In the genomic region with DNA sequence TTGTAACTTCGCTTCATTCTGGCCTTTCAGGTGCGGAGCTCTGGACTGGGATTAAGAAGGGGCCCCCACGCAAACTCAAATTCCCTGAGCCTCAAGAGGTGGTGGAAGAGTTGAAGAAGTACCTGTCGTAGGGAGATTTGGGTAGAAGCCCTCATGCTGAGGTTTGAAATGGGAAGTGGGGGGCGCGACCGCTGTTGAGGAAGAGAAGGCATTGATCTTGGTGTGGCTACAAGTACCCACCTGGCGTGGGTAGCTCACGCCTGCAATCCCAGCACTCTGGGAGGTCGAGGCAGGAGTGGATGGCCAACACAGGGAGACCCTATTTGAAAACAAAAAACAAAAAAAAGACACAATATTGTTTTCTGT, we compare ENCODE assay signal across 1 cellular context.
TF ChIP-seq lines count a peak whose summit lies in the region.

No MANE protein-coding gene starts in this region.

TF ChIP-seq in endothelial cell of umbilical vein, 7 proteins besides CTCF, POLR2A, EP300 and RAD21:
- TF ChIP-seq JUN (IDR thresholded peaks at IDR 0.05; ENCODE audit: borderline replicate concordance, insufficient read depth, insufficient read length, low read depth) (no peak), EZH2 (IDR thresholded peaks at IDR 0.05; ENCODE audit: borderline replicate concordance, low read depth, low read length, severe bottlenecking) (no peak), GATA2 (IDR thresholded peaks at IDR 0.05; ENCODE audit: insufficient read depth, insufficient read length, low read depth, low read length) (no peak), POLR2AphosphoS5 (IDR thresholded peaks at IDR 0.05; ENCODE audit: insufficient read depth, low read depth, low read length) (no peak)
